In the genomic region with DNA sequence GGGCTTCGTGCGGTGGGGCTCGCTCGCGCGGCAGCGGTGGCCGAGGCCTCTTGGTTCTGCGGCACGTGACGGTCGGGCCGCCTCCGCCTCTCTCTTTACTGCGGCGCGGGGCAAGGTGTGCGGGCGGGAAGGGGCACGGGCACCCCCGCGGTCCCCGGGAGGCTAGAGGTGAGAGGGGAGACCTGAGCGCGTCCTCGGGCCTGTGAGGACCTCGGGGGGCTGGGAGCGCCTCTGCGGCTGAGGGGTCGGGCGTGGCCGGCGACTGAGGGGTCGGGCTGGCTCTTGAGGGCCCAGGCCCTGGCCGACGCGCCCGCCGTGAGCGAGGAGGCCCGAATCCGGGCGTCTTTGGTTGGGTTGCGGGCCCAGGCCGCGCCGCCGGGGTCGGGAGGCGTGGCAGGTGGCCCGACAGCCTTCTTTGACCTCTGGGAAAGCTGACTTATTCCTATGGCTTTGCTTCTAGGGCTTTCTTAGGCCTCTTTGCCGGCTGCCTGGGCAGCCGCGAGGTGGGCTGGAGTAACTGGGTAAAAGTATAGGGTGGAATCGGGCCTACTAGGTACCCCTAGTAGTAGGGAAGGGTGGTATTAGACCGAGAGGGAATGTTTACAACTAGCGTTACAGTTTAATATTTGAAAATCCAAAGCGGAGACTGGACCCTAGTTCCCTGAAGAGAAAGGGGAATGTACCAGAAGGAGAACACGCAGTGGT, we compare ENCODE assay signal across 8 cellular contexts. TPM values are rescaled to one million over a fixed set of nuclear protein-coding genes. Genes with fewer than 3 reads are reported as not detected.
A peak's percentile ranks its signal among the peaks of the same experiment; 100 is the strongest.
DNase-seq lines count a peak whose midpoint lies in the region; ATAC-seq and TF ChIP-seq lines count a peak whose summit lies in the region.

A gene with protein sequence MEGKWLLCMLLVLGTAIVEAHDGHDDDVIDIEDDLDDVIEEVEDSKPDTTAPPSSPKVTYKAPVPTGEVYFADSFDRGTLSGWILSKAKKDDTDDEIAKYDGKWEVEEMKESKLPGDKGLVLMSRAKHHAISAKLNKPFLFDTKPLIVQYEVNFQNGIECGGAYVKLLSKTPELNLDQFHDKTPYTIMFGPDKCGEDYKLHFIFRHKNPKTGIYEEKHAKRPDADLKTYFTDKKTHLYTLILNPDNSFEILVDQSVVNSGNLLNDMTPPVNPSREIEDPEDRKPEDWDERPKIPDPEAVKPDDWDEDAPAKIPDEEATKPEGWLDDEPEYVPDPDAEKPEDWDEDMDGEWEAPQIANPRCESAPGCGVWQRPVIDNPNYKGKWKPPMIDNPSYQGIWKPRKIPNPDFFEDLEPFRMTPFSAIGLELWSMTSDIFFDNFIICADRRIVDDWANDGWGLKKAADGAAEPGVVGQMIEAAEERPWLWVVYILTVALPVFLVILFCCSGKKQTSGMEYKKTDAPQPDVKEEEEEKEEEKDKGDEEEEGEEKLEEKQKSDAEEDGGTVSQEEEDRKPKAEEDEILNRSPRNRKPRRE (plus strand): TSS at position 33 of the 705 bp plus-strand sequence. CDS start 6,715 bp downstream, outside the sequence.

- peaks cover 0 to 4% of the 10 kb centered on the region in 2 donors for H3K36me3 ChIP-seq in psoas muscle (ENCODE audit: insufficient read depth in 1 of 2, low read depth in 1 of 2)

- H3K27me3 Mint-ChIP-seq in activated T-helper 1 cell treated with anti-CD3 and anti-CD28 coated beads, Interleukin-12 subunit alpha, Interleukin-12 subunit beta, Interleukin-2, Interleukin-4 antibody, amounts not matched to agents 30 ng/mL and 10 ng/mL and 1 ng/mL, durations not matched to agents 14 hours and 24 hours and 36 hours (ENCODE audit: insufficient read depth): no peaks in the 10 kb centered on the region

- H3K4me1 ChIP-seq in psoas muscle: peaks cover 12% of the 10 kb centered on the region

- H3K9me3 Mint-ChIP-seq in activated T-helper 1 cell treated with anti-CD3 and anti-CD28 coated beads, Interleukin-12 subunit alpha, Interleukin-12 subunit beta, Interleukin-2, Interleukin-4 antibody, amounts not matched to agents 30 ng/mL and 10 ng/mL and 1 ng/mL, durations not matched to agents 14 hours and 24 hours and 36 hours: no peaks in the 10 kb centered on the region

- H3K4me3 Mint-ChIP-seq in activated T-helper 1 cell treated with anti-CD3 and anti-CD28 coated beads, Interleukin-12 subunit alpha, Interleukin-12 subunit beta, Interleukin-2, Interleukin-4 antibody, amounts not matched to agents 30 ng/mL and 10 ng/mL and 1 ng/mL, durations not matched to agents 14 hours and 24 hours and 36 hours: peak within 1 kb of the TSS; percentile 100

- no peak for DNase-seq in activated T-helper 1 cell treated with anti-CD3 and anti-CD28 coated beads, Interleukin-12 subunit alpha, Interleukin-12 subunit beta, Interleukin-2, Interleukin-4 antibody, amounts not matched to agents 30 ng/mL and 10 ng/mL and 1 ng/mL, durations not matched to agents 14 hours and 24 hours and 36 hours (ENCODE audit: low spot score)
- no peak for DNase-seq in cardiac septum (ENCODE audit: low spot score)
- DNase-seq in psoas muscle: no peak
- no peak for DNase-seq in COLO829 (ENCODE audit: low spot score)
- no peak for DNase-seq in NCI-H526 treated with DMSO at 0.1 percent for 48 hours (lab: John Stamatoyannopoulos, UW)

- intact Hi-C loops in activated T-helper 1 cell treated with anti-CD3 and anti-CD28 coated beads, Interleukin-12 subunit alpha, Interleukin-12 subunit beta, Interleukin-2, Interleukin-4 antibody, amounts not matched to agents 30 ng/mL and 10 ng/mL and 1 ng/mL, durations not matched to agents 14 hours and 24 hours and 36 hours (cut with micrococcal nuclease): loop anchor here (1.0 to 10.0 kb wide), 12 partner anchors 21 to 1074 kb away; a partner anchor contains a TSS
- intact Hi-C loops in cardiac septum (cut with DNase I): loop anchor here (1.0 to 5.0 kb wide), 4 partner anchors 20 to 98 kb away; a partner anchor contains a TSS
- intact Hi-C loops in psoas muscle (cut with DNase I): loop anchor here (2.0 to 5.0 kb wide), 4 partner anchors 20 to 77 kb away; a partner anchor contains a TSS

- H3K9me3 ChIP-seq in psoas muscle: no peaks in the 10 kb centered on the region

- H3K4me3 ChIP-seq in GM12875 (ENCODE audit: low read depth, low read length) (peak within 1 kb of the TSS; percentile 95), psoas muscle (peak within 1 kb of the TSS; percentile 100)

- H3K27ac Mint-ChIP-seq in activated T-helper 1 cell treated with anti-CD3 and anti-CD28 coated beads, Interleukin-12 subunit alpha, Interleukin-12 subunit beta, Interleukin-2, Interleukin-4 antibody, amounts not matched to agents 30 ng/mL and 10 ng/mL and 1 ng/mL, durations not matched to agents 14 hours and 24 hours and 36 hours: peak within 1 kb of the TSS; percentile 100

- H3K36me3 Mint-ChIP-seq in activated T-helper 1 cell treated with anti-CD3 and anti-CD28 coated beads, Interleukin-12 subunit alpha, Interleukin-12 subunit beta, Interleukin-2, Interleukin-4 antibody, amounts not matched to agents 30 ng/mL and 10 ng/mL and 1 ng/mL, durations not matched to agents 14 hours and 24 hours and 36 hours (ENCODE audit: low read depth): peaks cover 23% of the 10 kb centered on the region

- WGBS in psoas muscle, 3 donors: 0% methylated on average over 41 to 59 of the region's 59 CpGs

- ATAC-seq in HG02840 (IDR thresholded peaks at IDR 0.05; ENCODE audit: low FRiP score, unreplicated experiment) (peak; percentile 1), psoas muscle (peak; percentile 13 to 47 (median 24)), GM21423 (IDR thresholded peaks at IDR 0.05; ENCODE audit: unreplicated experiment) (no peak)

- peak within 1 kb of the TSS; percentile 100 for H3K27ac ChIP-seq in psoas muscle

- H3K27me3 ChIP-seq in psoas muscle (ENCODE audit: insufficient read depth in 3 of 3, low read length in 2 of 3): no peaks in the 10 kb centered on the region

- TF ChIP-seq CTCF in GM12875 (IDR thresholded peaks at IDR 0.05; ENCODE audit: borderline replicate concordance, insufficient read depth, low read depth, low read length): no peak
- no peak for TF ChIP-seq CTCF in psoas muscle (IDR thresholded peaks at IDR 0.05)

- peaks cover 35% of the 10 kb centered on the region for H3K4me1 Mint-ChIP-seq in activated T-helper 1 cell treated with anti-CD3 and anti-CD28 coated beads, Interleukin-12 subunit alpha, Interleukin-12 subunit beta, Interleukin-2, Interleukin-4 antibody, amounts not matched to agents 30 ng/mL and 10 ng/mL and 1 ng/mL, durations not matched to agents 14 hours and 24 hours and 36 hours (ENCODE audit: low read depth)

RNA-seq across cellular contexts. Expression of the gene that starts here (rescaled TPM):
- total RNA-seq in activated T-helper 1 cell treated with anti-CD3 and anti-CD28 coated beads, Interleukin-12 subunit alpha, Interleukin-12 subunit beta, Interleukin-2, Interleukin-4 antibody, amounts not matched to agents 30 ng/mL and 10 ng/mL and 1 ng/mL, durations not matched to agents 14 hours and 24 hours and 36 hours: 451 and 465 TPM in 2 replicates
- total RNA-seq in cardiac septum: 542 TPM
- total RNA-seq in psoas muscle: 100 to 1,000 TPM; 205 to 285 (median 241) TPM
- 100 to 1,000 TPM in 2 of 3 donors, 10 to 100 TPM in 1; 85.7 to 252 (median 172) TPM for polyA plus RNA-seq in psoas muscle
